In genomic region chr17:68262467-68262866, GRCh38 we compare ENCODE assay signal across 9 cellular contexts. TPM values are rescaled to one million over a fixed set of nuclear protein-coding genes. Genes with fewer than 3 reads are reported as not detected.
DNase-seq lines count a peak whose midpoint lies in the region; TF ChIP-seq lines count a peak whose summit lies in the region.
"Not testable (repeated sequence)": the region's sequence is repeated elsewhere in the genome, so short reads cannot be mapped to it uniquely, and the experiment has no call there.
"Had no signal": no experiment of that assay in that cellular context is flagged by ENCODE, and none has a peak within 500 bp of the region (broad histone marks: within the 10 kb centered on the region; RNA-seq: fewer than 3 reads in every experiment).

No MANE protein-coding gene starts in this region.

- not testable (repeated sequence) for TF ChIP-seq POLR2A in uterus (IDR thresholded peaks at IDR 0.05)

- H3K9ac ChIP-seq in BLaER1 treated with 17β-estradiol and CSF1 and Interleukin-3, amounts not matched to agents 10 nM and 100 nM = peak overlapping the region in 7 of 11 experiments; percentile 9 to 57 (median 26); a peak in 7 of 22 replicates

- H3F3A ChIP-seq in DOHH2 (ENCODE audit: control insufficient read depth, insufficient read depth) = peaks cover 29% of the 10 kb centered on the region

- peak overlapping the region; percentile 31 to 88 (median 58); a peak in 20 of 22 replicates for H3K4me2 ChIP-seq in BLaER1 treated with 17β-estradiol and CSF1 and Interleukin-3, amounts not matched to agents 10 nM and 100 nM
- H3K4me2 ChIP-seq in DOHH2 (ENCODE audit: low read length) = peak overlapping the region; percentile 50

- not testable (repeated sequence) for H3K27me3 ChIP-seq in BLaER1 treated with 17β-estradiol and CSF1 and Interleukin-3, amounts not matched to agents 10 nM and 100 nM; DOHH2 (ENCODE audit: control insufficient read depth, low read length); WERI-Rb-1 (ENCODE audit: insufficient read depth, low read depth, severe bottlenecking); right atrium auricular region; neutrophil; uterus

- not testable (repeated sequence) for H3K4me3 Mint-ChIP-seq in dendritic cell treated with granulocyte-macrophage colony-stimulating factor and Interleukin-4, amounts not matched to agents 40 ng/mL and 50 ng/mL, for 4 days

- peaks cover 31% of the 10 kb centered on the region for H3K36me3 Mint-ChIP-seq in dendritic cell treated with granulocyte-macrophage colony-stimulating factor and Interleukin-4, amounts not matched to agents 40 ng/mL and 50 ng/mL, for 4 days (ENCODE audit: low read depth)

- not testable (repeated sequence) for H3K9me3 Mint-ChIP-seq in dendritic cell treated with granulocyte-macrophage colony-stimulating factor and Interleukin-4, amounts not matched to agents 40 ng/mL and 50 ng/mL, for 4 days

- not testable (repeated sequence) for H3K4me3 ChIP-seq in BLaER1 treated with 17β-estradiol and CSF1 and Interleukin-3, amounts not matched to agents 10 nM and 100 nM; DOHH2 (ENCODE audit: low read length); right atrium auricular region; neutrophil (ENCODE audit: low read depth in 1 of 2, low read length in 1 of 2); uterus
- H3K4me3 ChIP-seq in WERI-Rb-1 (ENCODE audit: low read depth, low read length) = peak overlapping the region; percentile 16; the same call in 1 of the 2 replicates

- intact Hi-C loops in dendritic cell treated with granulocyte-macrophage colony-stimulating factor and Interleukin-4, amounts not matched to agents 40 ng/mL and 50 ng/mL, for 4 days (cut with micrococcal nuclease) = loop anchor here (2.0 to 5.0 kb wide), 2 partner anchors 136 to 200 kb away; no protein-coding TSS in a partner anchor
- intact Hi-C loops in uterus (cut with DNase I; ENCODE audit: low total_unique reads) = loop anchor here (5.0 kb wide), 1 partner anchor 200 kb away; no protein-coding TSS in a partner anchor

- not testable (repeated sequence) for H3K9me2 ChIP-seq in DOHH2 (replicated peaks; ENCODE audit: control insufficient read depth, low read length)

- peak overlapping the region in 6 of 11 experiments; percentile 29 to 96 (median 48); a peak in 10 of 22 replicates for H3K27ac ChIP-seq in BLaER1 treated with 17β-estradiol and CSF1 and Interleukin-3, amounts not matched to agents 10 nM and 100 nM
- H3K27ac ChIP-seq in DOHH2 (ENCODE audit: low read depth, low read length) = peak overlapping the region; percentile 41
- H3K27ac ChIP-seq in WERI-Rb-1 = peak overlapping the region; percentile 70
- H3K27ac ChIP-seq in right atrium auricular region = peak overlapping the region; percentile 47 to 65
- H3K27ac ChIP-seq in neutrophil = peak overlapping the region; percentile 59
- peak overlapping the region; percentile 48 to 59 for H3K27ac ChIP-seq in uterus

- peaks cover 35 to 84% (median 71%) of the 10 kb centered on the region in 10 experiments for H3K4me1 ChIP-seq in BLaER1 treated with 17β-estradiol and CSF1 and Interleukin-3, amounts not matched to agents 10 nM and 100 nM
- H3K4me1 ChIP-seq in DOHH2 (ENCODE audit: control insufficient read depth, low read length) = peaks cover 59% of the 10 kb centered on the region
- peaks cover 0 to 16% of the 10 kb centered on the region in 2 donors for H3K4me1 ChIP-seq in right atrium auricular region
- peaks cover 20 to 27% of the 10 kb centered on the region in 2 experiments for H3K4me1 ChIP-seq in neutrophil (ENCODE audit: control insufficient read depth in 1 of 2, insufficient read depth in 1 of 2, low read depth in 1 of 2, low read length in 1 of 2)
- not testable (repeated sequence) for H3K4me1 ChIP-seq in uterus

- DNase-seq in NCI-H82 treated with DMSO at 0.1 percent for 48 hours (lab: John Stamatoyannopoulos, UW; ENCODE audit: unreplicated experiment) (peak; percentile 99), WERI-Rb-1 (peak; percentile 97)
- DNase-seq in right atrium auricular region (ENCODE audit: low spot score); uterus: not testable (repeated sequence)

- peaks cover 14% of the 10 kb centered on the region for H3K27me3 Mint-ChIP-seq in dendritic cell treated with granulocyte-macrophage colony-stimulating factor and Interleukin-4, amounts not matched to agents 40 ng/mL and 50 ng/mL, for 4 days

- not testable (repeated sequence) for H4K20me1 ChIP-seq in BLaER1 treated with 17β-estradiol and CSF1 and Interleukin-3, amounts not matched to agents 10 nM and 100 nM; DOHH2 (ENCODE audit: control insufficient read depth, insufficient read depth, low read depth, low read length)

- H3K36me3 ChIP-seq in BLaER1 treated with 17β-estradiol and CSF1 and Interleukin-3, amounts not matched to agents 10 nM and 100 nM = peaks cover 0 to 13% (median 0%) of the 10 kb centered on the region in 11 experiments; a peak in 9 of 22 replicates
- peaks cover 40% of the 10 kb centered on the region for H3K36me3 ChIP-seq in DOHH2 (ENCODE audit: control insufficient read depth, low read length)
- H3K36me3 ChIP-seq in WERI-Rb-1, right atrium auricular region, uterus: not testable (repeated sequence)
- peaks cover 11% of the 10 kb centered on the region for H3K36me3 ChIP-seq in neutrophil

- H3K4me1 Mint-ChIP-seq in dendritic cell treated with granulocyte-macrophage colony-stimulating factor and Interleukin-4, amounts not matched to agents 40 ng/mL and 50 ng/mL, for 4 days (ENCODE audit: low read depth) = peaks cover 19% of the 10 kb centered on the region

- H3K27ac Mint-ChIP-seq in dendritic cell treated with granulocyte-macrophage colony-stimulating factor and Interleukin-4, amounts not matched to agents 40 ng/mL and 50 ng/mL, for 4 days = peak overlapping the region; percentile 30

- not testable (repeated sequence) for TF ChIP-seq CTCF in DOHH2 (IDR thresholded peaks at IDR 0.05; ENCODE audit: low read depth, low read length, poor library complexity, severe bottlenecking); WERI-Rb-1 (IDR thresholded peaks at IDR 0.05; ENCODE audit: low read depth, low read length); right atrium auricular region (IDR thresholded peaks at IDR 0.05); neutrophil (IDR thresholded peaks at IDR 0.05); uterus (IDR thresholded peaks at IDR 0.05)

- not testable (repeated sequence) for H3K9me3 ChIP-seq in BLaER1 treated with 17β-estradiol and CSF1 and Interleukin-3, amounts not matched to agents 10 nM and 100 nM (replicated peaks in 1 of 11); DOHH2 (ENCODE audit: control insufficient read depth, insufficient read depth, low read length); WERI-Rb-1 (ENCODE audit: severe bottlenecking); right atrium auricular region; neutrophil; uterus

- H3K79me2 ChIP-seq in DOHH2 (ENCODE audit: control insufficient read depth, low read length) = peaks cover 44% of the 10 kb centered on the region

RNA-seq across cellular contexts. Expression of gene AMZ2, which starts 14.6 kb away (rescaled TPM):
- 10 to 100 TPM; 57.3 to 62.8 TPM for total RNA-seq in right atrium auricular region
- 10 to 100 TPM; 26.9 to 60.9 (median 35.1) TPM for total RNA-seq in uterus

RNA-seq across cellular contexts. Expression of gene SLC16A6, which starts 28.5 kb away (rescaled TPM):
- total RNA-seq in right atrium auricular region = under 1 TPM; 0.22 to 0.43 TPM
- total RNA-seq in uterus = 1 to 10 TPM in 2 of 4 donors, under 1 TPM in 1, not detected in 1; 0.35 to 1.5 (median 1.0) TPM
- total RNA-seq: SJSA1 had no signal

RNA-seq across cellular contexts. Expression of gene ARSG, which starts 28.8 kb away (rescaled TPM):
- total RNA-seq in right atrium auricular region (1 to 10 TPM; 3.1 to 3.6 TPM), uterus (1 to 10 TPM in 3 of 4 donors, under 1 TPM in 1; 0.59 to 6.4 (median 5.7) TPM)
- total RNA-seq: SJSA1 had no signal
